In the genomic region with DNA sequence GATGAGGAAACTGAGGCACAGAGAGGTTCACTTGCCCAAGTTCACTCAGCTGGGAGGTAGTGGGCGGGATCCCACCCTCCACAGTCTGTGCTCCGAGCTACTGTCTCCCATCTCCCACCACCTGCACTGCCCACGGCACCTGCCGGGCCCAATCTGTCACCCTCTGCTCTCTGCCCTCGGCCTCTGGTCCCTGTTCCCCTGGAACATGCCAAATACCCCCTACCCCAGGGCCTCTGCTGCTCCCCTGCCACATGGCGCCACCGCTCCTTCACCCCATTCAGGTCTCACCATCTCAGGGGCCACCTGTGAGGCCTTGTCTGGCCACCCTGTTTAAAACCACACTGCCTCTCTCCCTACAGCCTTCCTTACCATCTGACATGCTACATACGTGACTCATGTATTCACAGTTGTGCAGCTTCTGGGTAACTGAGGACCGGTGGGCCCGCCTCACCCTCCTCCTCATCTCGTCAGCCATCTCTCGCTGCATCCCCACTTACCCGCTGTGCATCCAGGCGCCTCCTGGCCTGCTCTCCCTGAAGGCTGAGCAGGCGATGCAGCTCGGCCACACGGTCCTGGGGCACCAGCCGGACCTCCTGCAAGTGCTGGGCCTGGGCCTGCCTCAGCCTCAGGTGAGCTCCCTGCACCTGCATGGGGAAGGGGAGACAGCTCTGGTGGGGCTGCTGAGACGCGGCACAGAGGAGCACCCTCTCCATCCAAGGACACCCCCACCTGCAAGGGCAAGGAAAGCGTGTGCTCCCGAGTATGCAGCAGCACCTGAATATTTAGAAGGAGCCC, we compare ENCODE assay signal across 23 cellular contexts.
"Had no signal": no experiment of that assay in that cellular context is flagged by ENCODE, and none has a peak within 500 bp of the region (broad histone marks: within the 10 kb centered on the region; RNA-seq: fewer than 3 reads in every experiment).

No MANE protein-coding gene starts in this region.

- H3K4me1 Mint-ChIP-seq: activated CD4-positive, alpha-beta T cell treated with anti-CD3 and anti-CD28 coated beads for 36 hours; activated naive CD8-positive, alpha-beta T cell treated with anti-CD3 and anti-CD28 coated beads, Interleukin-2, amount 10 ng/mL, durations not matched to agents 7 days and 5 days; immature natural killer cell had no signal

- H3K4me3 Mint-ChIP-seq: activated B cell treated with CpG ODN at 0.5 μM for 24 hours; activated CD4-positive, alpha-beta T cell treated with anti-CD3 and anti-CD28 coated beads for 36 hours; activated naive CD4-positive, alpha-beta T cell treated with anti-CD3 and anti-CD28 coated beads for 36 hours; activated naive CD8-positive, alpha-beta T cell treated with anti-CD3 and anti-CD28 coated beads, Interleukin-2, amount 10 ng/mL, durations not matched to agents 7 days and 5 days; immature natural killer cell; natural killer cell treated with Interleukin-12 subunit alpha and Interleukin-12 subunit beta and Interleukin-15 and Interleukin-18, amount 100 ng/mL, for 72 hours; stimulated activated naive B cell treated with anti-CD40 and anti-IgM and Interleukin-4, amounts not matched to agents 10 μg/mL and 1 μg/mL and 100 μg/mL, for 72 hours; T-helper 17 cell had no signal

- H3K36me3 Mint-ChIP-seq: activated naive CD8-positive, alpha-beta T cell treated with anti-CD3 and anti-CD28 coated beads, Interleukin-2, amount 10 ng/mL, durations not matched to agents 7 days and 5 days; natural killer cell treated with Interleukin-12 subunit alpha and Interleukin-12 subunit beta and Interleukin-15 and Interleukin-18, amount 100 ng/mL, for 72 hours; stimulated activated naive B cell treated with anti-CD40 and anti-IgM and Interleukin-4, amounts not matched to agents 10 μg/mL and 1 μg/mL and 100 μg/mL, for 72 hours had no signal

- H3K27me3 Mint-ChIP-seq: activated B cell treated with CpG ODN at 0.5 μM for 24 hours; activated CD4-positive, alpha-beta T cell treated with anti-CD3 and anti-CD28 coated beads for 36 hours; activated naive CD8-positive, alpha-beta T cell treated with anti-CD3 and anti-CD28 coated beads, Interleukin-2, amount 10 ng/mL, durations not matched to agents 7 days and 5 days; natural killer cell treated with Interleukin-12 subunit alpha and Interleukin-12 subunit beta and Interleukin-15 and Interleukin-18, amount 100 ng/mL, for 72 hours; T-helper 17 cell had no signal

- H3K9me3 Mint-ChIP-seq: activated B cell treated with CpG ODN at 0.5 μM for 24 hours; activated naive CD4-positive, alpha-beta T cell treated with anti-CD3 and anti-CD28 coated beads for 36 hours; activated naive CD8-positive, alpha-beta T cell treated with anti-CD3 and anti-CD28 coated beads, Interleukin-2, amount 10 ng/mL, durations not matched to agents 7 days and 5 days; immature natural killer cell; natural killer cell treated with Interleukin-12 subunit alpha and Interleukin-12 subunit beta and Interleukin-15 and Interleukin-18, amount 100 ng/mL, for 72 hours; stimulated activated naive B cell treated with anti-CD40 and anti-IgM and Interleukin-4, amounts not matched to agents 10 μg/mL and 1 μg/mL and 100 μg/mL, for 72 hours had no signal

- DNase-seq: activated B cell treated with CpG ODN at 0.5 μM for 24 hours; activated CD4-positive, alpha-beta T cell treated with anti-CD3 and anti-CD28 coated beads for 36 hours; activated CD4-positive, alpha-beta T cell treated with anti-CD3 and anti-CD28 coated beads, Interleukin-2, amount 50 U/mL, for 4 hours; activated CD8-positive, alpha-beta memory T cell treated with anti-CD3 and anti-CD28 coated beads for 24 hours; activated naive CD4-positive, alpha-beta T cell treated with anti-CD3 and anti-CD28 coated beads for 36 hours; activated naive CD8-positive, alpha-beta T cell treated with anti-CD3 and anti-CD28 coated beads, Interleukin-2, amount 10 ng/mL, durations not matched to agents 7 days and 5 days; activated T-cell treated with anti-CD3 and anti-CD28 coated beads, Interleukin-2, amount 50 U/mL, for 48 hours; amniotic stem cell; cerebellar nuclear complex; cortex of kidney; erythroblast; foreskin keratinocyte; immature natural killer cell; left ventricle myocardium inferior; mammary epithelial cell; small intestine; stimulated activated CD4-positive, alpha-beta T cell treated with anti-CD3 and anti-CD28 coated beads, Interleukin-15, amount 100 ng/mL, for 24 hours; stimulated activated naive B cell treated with anti-CD40 and anti-IgM and Interleukin-4, amounts not matched to agents 10 μg/mL and 1 μg/mL and 100 μg/mL, for 72 hours; SW 1271; T-helper 17 cell; upper lobe of left lung had no signal

- ATAC-seq: activated CD4-positive, alpha-beta T cell treated with anti-CD3 and anti-CD28 coated beads for 36 hours; foreskin keratinocyte; sciatic nerve; stimulated activated naive B cell treated with anti-CD40 and anti-IgM and Interleukin-4, amounts not matched to agents 10 μg/mL and 1 μg/mL and 100 μg/mL, for 72 hours; T-helper 17 cell had no signal

- H3K27ac Mint-ChIP-seq: activated B cell treated with CpG ODN at 0.5 μM for 24 hours; activated CD4-positive, alpha-beta T cell treated with anti-CD3 and anti-CD28 coated beads for 36 hours; activated naive CD4-positive, alpha-beta T cell treated with anti-CD3 and anti-CD28 coated beads for 36 hours; activated naive CD8-positive, alpha-beta T cell treated with anti-CD3 and anti-CD28 coated beads, Interleukin-2, amount 10 ng/mL, durations not matched to agents 7 days and 5 days; immature natural killer cell; natural killer cell treated with Interleukin-12 subunit alpha and Interleukin-12 subunit beta and Interleukin-15 and Interleukin-18, amount 100 ng/mL, for 72 hours; stimulated activated naive B cell treated with anti-CD40 and anti-IgM and Interleukin-4, amounts not matched to agents 10 μg/mL and 1 μg/mL and 100 μg/mL, for 72 hours; T-helper 17 cell had no signal
